Comparison of ENCODE assay signal across 27 cellular contexts in genomic region chr5:55692106-55692417, GRCh38. TPM values are rescaled to one million over a fixed set of nuclear protein-coding genes. Genes with fewer than 3 reads are reported as not detected.
DNase-seq lines count a peak whose midpoint lies in the region; ATAC-seq, FAIRE-seq and TF ChIP-seq lines count a peak whose summit lies in the region.
"Had no signal": no experiment of that assay in that cellular context is flagged by ENCODE, and none has a peak within 500 bp of the region (broad histone marks: within the 10 kb centered on the region; RNA-seq: fewer than 3 reads in every experiment).

No MANE protein-coding gene starts in this region.

- no peak; a peak in 1 of 5 replicates for TF ChIP-seq RAD21 in A549 (conservative IDR thresholded peaks at IDR 0.05 in 1 of 2, IDR thresholded peaks at IDR 0.05 in 1 of 2)
- TF ChIP-seq RAD21 in HepG2 (CRISPR knock-in tag; IDR thresholded peaks at IDR 0.05) = no peak

- CTCF ChIA-PET in A549 (lab: Yijun Ruan, JAX) (interaction anchor here (0.6 to 3.0 kb wide), 56 partner anchors 9 to 659 kb away, joined by 3 to 33 read pairs (median 4); partner anchors contain the start of genes DHX29, MTREX, PLPP1 and SLC38A9), HepG2 (lab: Yijun Ruan, JAX; ENCODE audit: low intra/inter-chr PET ratio, low total read pairs) (interaction anchor here (1.0 to 1.8 kb wide), 5 partner anchors 285 to 520 kb away, joined by 3 to 5 read pairs (median 5); partner anchors contain the start of gene MCIDAS)

- in situ Hi-C loops in HepG2 (cut with HindIII; ENCODE audit: extremely low pct_ligation_motif_present, low pct_unique_long_range_greater_than_20kb) = loop anchor here (5.0 to 10.0 kb wide), 3 partner anchors 285 to 520 kb away; partner anchors contain the start of gene CDC20B

- H3K36me3 ChIP-seq in KMS-11 (ENCODE audit: insufficient read depth) (no peaks in the 10 kb centered on the region), adipocyte (ENCODE audit: control insufficient read depth, insufficient read depth, low read length, severe bottlenecking) (no peaks in the 10 kb centered on the region), HepG2 (replicated peaks in 1 of 2; ENCODE audit: control insufficient read depth in 1 of 2, insufficient read depth in 2 of 2, low read length in 2 of 2) (no peaks in the 10 kb centered on the region)
- H3K36me3 ChIP-seq: pancreas, upper lobe of right lung had no signal

- no peaks in the 10 kb centered on the region for H4K20me1 ChIP-seq in KMS-11 (ENCODE audit: insufficient read depth)
- H4K20me1 ChIP-seq in HepG2 (ENCODE audit: insufficient read depth, low read length) = no peaks in the 10 kb centered on the region

- peak; percentile 13 for FAIRE-seq in A549 (lab: Jason Lieb, UNC)
- no peak for FAIRE-seq in HepG2 (lab: Jason Lieb, UNC)

- intact Hi-C loops in HepG2 (cut with micrococcal nuclease; ENCODE audit: unreplicated experiment) = loop anchor here (1.0 to 5.0 kb wide), 6 partner anchors 145 to 519 kb away; partner anchors contain the start of genes CDC20B and MCIDAS

- no peak for ATAC-seq in A549
- ATAC-seq in HepG2 = no peak
- ATAC-seq in GM19452 (IDR thresholded peaks at IDR 0.05; ENCODE audit: unreplicated experiment) = no peak
- ATAC-seq: stimulated activated memory B cell treated with anti-CD40 and anti-IgM and Interleukin-4, amounts not matched to agents 10 μg/mL and 1 μg/mL and 100 μg/mL, for 72 hours had no signal

- no peaks in the 10 kb centered on the region for H3K79me2 ChIP-seq in KMS-11 (ENCODE audit: insufficient read depth, low read depth)
- H3K79me2 ChIP-seq in HepG2 (ENCODE audit: insufficient read depth, low read length) = no peaks in the 10 kb centered on the region

- POLR2A ChIA-PET in A549 (lab: Yijun Ruan, JAX) = no interaction called here
- POLR2A ChIA-PET in HepG2 (lab: Yijun Ruan, JAX) = interaction anchor here (0.7 to 1.1 kb wide), 2 partner anchors 324 to 384 kb away, joined by 3 read pairs; partner anchors contain the start of gene MTREX

- TSS peak; percentile 25 for BruUV-seq in HepG2 (replicated peaks; lab: Mats Ljungman, UMichigan)

- H3K9me3 ChIP-seq in A549 = no peaks in the 10 kb centered on the region
- H3K9me3 ChIP-seq in adipocyte (ENCODE audit: control insufficient read depth, low read length) = no peaks in the 10 kb centered on the region
- no peaks in the 10 kb centered on the region for H3K9me3 ChIP-seq in HepG2 (ENCODE audit: low read length)
- H3K9me3 ChIP-seq: esophagus muscularis mucosa, heart left ventricle, pancreas, upper lobe of right lung had no signal

- TF ChIP-seq EP300 in A549 (IDR thresholded peaks at IDR 0.05) (no peak), HepG2 (IDR thresholded peaks at IDR 0.05; ENCODE audit: low read depth in 2 of 2, low read length in 2 of 2) (no peak), HepG2 (CRISPR knock-in tag; IDR thresholded peaks at IDR 0.05; ENCODE audit: borderline replicate concordance) (no peak)

- H3K4me2 ChIP-seq in A549 (peak overlapping the region; percentile 34; the same call in 2 of the 3 replicates), KMS-11 (no peak overlapping the region), HepG2 (ENCODE audit: low read depth, low read length) (peak overlapping the region; percentile 58; the same call in 1 of the 2 replicates)

- TF ChIP-seq CTCF in A549 (IDR thresholded peaks at IDR 0.05) (peak; percentile 6; the same call in 2 of the 3 replicates), KMS-11 (conservative IDR thresholded peaks at IDR 0.05; ENCODE audit: low read depth, low read length) (peak; percentile 45), HepG2 (CRISPR knock-in tag; IDR thresholded peaks at IDR 0.05) (no peak)

- TF ChIP-seq POLR2A in A549 (IDR thresholded peaks at IDR 0.05; ENCODE audit: low read length) = no peak
- no peak for TF ChIP-seq POLR2A in HepG2 (IDR thresholded peaks at IDR 0.05; ENCODE audit: insufficient read depth in 1 of 2, low read depth in 2 of 2, low read length in 2 of 2)

- H3K27me3 ChIP-seq in KMS-11 (ENCODE audit: insufficient read depth, low read depth) (no peaks in the 10 kb centered on the region), adipocyte (replicated peaks; ENCODE audit: control insufficient read depth, insufficient read depth, low read length) (no peaks in the 10 kb centered on the region), HepG2 (ENCODE audit: control insufficient read depth in 1 of 2, insufficient read depth in 2 of 2, low read length in 2 of 2) (no peaks in the 10 kb centered on the region; a peak in 1 of 5 replicates)
- H3K27me3 ChIP-seq: esophagus muscularis mucosa, heart left ventricle, pancreas, upper lobe of right lung had no signal

- WGBS in A549 (ENCODE audit: missing lambda C conversion rate) = 39% methylated on average over 2 of the region's 2 CpGs
- 87% methylated on average over 2 of the region's 2 CpGs for WGBS in HepG2 (ENCODE audit: low lambda C conversion rate)

- peaks cover 25% of the 10 kb centered on the region for H3K4me1 ChIP-seq in A549
- peaks cover 10% of the 10 kb centered on the region for H3K4me1 ChIP-seq in KMS-11 (ENCODE audit: low read depth, poor library complexity, severe bottlenecking)
- H3K4me1 ChIP-seq in adipocyte (ENCODE audit: control insufficient read depth, insufficient read depth, low read length) = peaks cover 26% of the 10 kb centered on the region
- H3K4me1 ChIP-seq in HepG2 (ENCODE audit: insufficient read depth, low read length) = peaks cover 32% of the 10 kb centered on the region

- H3K4me3 ChIP-seq in A549 = no peak overlapping the region
- no peak overlapping the region for H3K4me3 ChIP-seq in KMS-11 (IDR thresholded peaks at IDR 0.05; ENCODE audit: insufficient read depth, low read depth, low read length)
- no peak overlapping the region for H3K4me3 ChIP-seq in adipocyte (ENCODE audit: low read length)
- no peak overlapping the region for H3K4me3 ChIP-seq in HepG2 (replicated peaks in 1 of 3; ENCODE audit: insufficient read depth in 1 of 3, low read depth in 2 of 3, low read length in 3 of 3)
- H3K4me3 ChIP-seq: pancreas, skin epidermis, upper lobe of right lung had no signal

- no peak overlapping the region for H3K9ac ChIP-seq in KMS-11
- peak overlapping the region; percentile 89 for H3K9ac ChIP-seq in adipocyte (ENCODE audit: low read length)
- H3K9ac ChIP-seq in HepG2 (ENCODE audit: insufficient read depth, low read depth, low read length) = no peak overlapping the region

- DNase-seq in A549 (ENCODE audit: low read depth in 1 of 2, low spot score in 1 of 2) = no peak
- no peak for DNase-seq in adipocyte (ENCODE audit: low read depth)
- DNase-seq in HepG2 (ENCODE audit: low spot score) = no peak
- DNase-seq in kidney tubule cell (ENCODE audit: low spot score) = no peak
- DNase-seq in occipital lobe (lab: John Stamatoyannopoulos, UW) = no peak
- DNase-seq in NCI-H1436 (lab: John Stamatoyannopoulos, UW) = no peak
- DNase-seq: activated CD4-positive, alpha-beta T cell treated with anti-CD3 and anti-CD28 coated beads for 4 hours; activated gamma-delta T cell; activated naive CD8-positive, alpha-beta T cell treated with anti-CD3 and anti-CD28 coated beads, Interleukin-2, amount 10 ng/mL, durations not matched to agents 7 days and 5 days; activated T-cell treated with anti-CD3 and anti-CD28 coated beads, Interleukin-2, amount 50 U/mL, for 4 hours; heart left ventricle; NCI-H1417 treated with DMSO at 0.1 percent for 48 hours; NCI-H226; pancreas; substantia nigra; T-helper 9 cell; upper lobe of right lung had no signal

- H3K27ac ChIP-seq in A549 (no peak overlapping the region; a peak in 1 of 6 replicates), KMS-11 (no peak overlapping the region), HepG2 (ENCODE audit: extremely low read length, insufficient read depth, low read length) (no peak overlapping the region)
- H3K27ac ChIP-seq: pancreas had no signal

- H2AFZ ChIP-seq in KMS-11 (ENCODE audit: low read depth) (no peak overlapping the region), HepG2 (ENCODE audit: low read length) (no peak overlapping the region)

RNA-seq across cellular contexts. Expression of gene SLC38A9, which starts 20.1 kb away (rescaled TPM):
- polyA plus RNA-seq in A549 (2011; rRNA removed) (37.3 and 43.5 TPM in 2 replicates), A549 (2017; fragmentation: RNase III; extraction: RNeasy Plus Mini Kit Qiagen cat#74134 plus additional on column Dnase treatment) (20.0 to 25.5 TPM (median 22.8 TPM) in 3 replicates), HepG2 (2011; rRNA removed) (19.3 and 20.5 TPM in 2 replicates)
- polyA plus RNA-seq in A549 (2012; cell fraction: cytosol; rRNA removed) = 5.6 and 7.5 TPM in 2 replicates
- polyA plus RNA-seq in A549 (2012; cell fraction: nucleus; rRNA removed) = 8.2 and 9.8 TPM in 2 replicates
- polyA minus RNA-seq in A549 (2011; rRNA and poly(A)+ RNA removed) = 22.0 and 28.7 TPM in 2 replicates
- total RNA-seq in HepG2 (2016; rRNA removed; fragmentation: Illumina TruSeq; extraction: Trizol) (26.0 and 36.0 TPM in 2 replicates), occipital lobe (101 TPM)
- 13.9 and 17.6 TPM in 2 replicates for total RNA-seq in HepG2 (2016; cell fraction: cytosol; rRNA removed; fragmentation: Illumina TruSeq; extraction: Trizol; ENCODE audit: low read depth)
- total RNA-seq in HepG2 (2016; cell fraction: insoluble cytoplasmic fraction; rRNA removed; fragmentation: Illumina TruSeq; extraction: Trizol) = 28.1 and 33.1 TPM in 2 replicates
- 10.4 and 15.5 TPM in 2 replicates for total RNA-seq in HepG2 (2016; cell fraction: membrane; rRNA removed; fragmentation: Illumina TruSeq; extraction: Trizol)
- 43.6 and 44.6 TPM in 2 replicates for total RNA-seq in HepG2 (2016; cell fraction: nucleus; rRNA removed; fragmentation: Illumina TruSeq; extraction: Trizol)
- 6.9 and 14.9 TPM in 2 replicates for polyA plus RNA-seq in HepG2 (2011; cell fraction: cytosol; rRNA removed)
- 9.3 and 11.2 TPM in 2 replicates for polyA plus RNA-seq in HepG2 (2011; cell fraction: nucleus; rRNA removed)
- polyA plus RNA-seq in HepG2 (2012) = 14.0 and 18.5 TPM in 2 replicates
- 2.2 TPM in 2 replicates for polyA plus RNA-seq in HepG2 (2016; cell fraction: cytosol; fragmentation: Illumina TruSeq; extraction: Trizol; ENCODE audit: low read depth)
- 14.8 and 15.5 TPM in 2 replicates for polyA plus RNA-seq in HepG2 (2016; cell fraction: insoluble cytoplasmic fraction; fragmentation: Illumina TruSeq; extraction: Trizol; ENCODE audit: low read depth)
- polyA plus RNA-seq in HepG2 (2016; cell fraction: membrane; fragmentation: Illumina TruSeq; extraction: Trizol; ENCODE audit: low read depth) = 3.5 and 5.0 TPM in 2 replicates
- 27.3 and 35.5 TPM in 2 replicates for polyA plus RNA-seq in HepG2 (2016; cell fraction: nucleus; fragmentation: Illumina TruSeq; extraction: Trizol; ENCODE audit: insufficient read depth, low read depth)
- 17.2 and 38.1 TPM in 2 replicates for polyA minus RNA-seq in HepG2 (2011; rRNA and poly(A)+ RNA removed; ENCODE audit: low replicate concordance)
- polyA minus RNA-seq in HepG2 (2011; cell fraction: cytosol; rRNA and poly(A)+ RNA removed) = 11.3 and 15.0 TPM in 2 replicates
- 60.4 and 66.8 TPM in 2 replicates for polyA minus RNA-seq in HepG2 (2011; cell fraction: nucleus; rRNA and poly(A)+ RNA removed)

RNA-seq across cellular contexts. Expression of gene DDX4, which starts 45.8 kb away (rescaled TPM):
- 0.09 TPM in 2 replicates for polyA plus RNA-seq in A549 (2011; rRNA removed)
- polyA plus RNA-seq in A549 (2012; cell fraction: cytosol; rRNA removed) = not detected in 2 replicates
- 0.02 TPM in 1 of 2 replicates, not detected in the other for polyA plus RNA-seq in A549 (2012; cell fraction: nucleus; rRNA removed)
- 0.08 TPM in 1 of 3 replicates, not detected in the others for polyA plus RNA-seq in A549 (2017; fragmentation: RNase III; extraction: RNeasy Plus Mini Kit Qiagen cat#74134 plus additional on column Dnase treatment)
- not detected in 2 replicates for polyA minus RNA-seq in A549 (2011; rRNA and poly(A)+ RNA removed)
- total RNA-seq in HepG2 (2016; rRNA removed; fragmentation: Illumina TruSeq; extraction: Trizol) = not detected in 2 replicates
- not detected in 2 replicates for total RNA-seq in HepG2 (2016; cell fraction: cytosol; rRNA removed; fragmentation: Illumina TruSeq; extraction: Trizol; ENCODE audit: low read depth)
- total RNA-seq in HepG2 (2016; cell fraction: insoluble cytoplasmic fraction; rRNA removed; fragmentation: Illumina TruSeq; extraction: Trizol) = not detected in 2 replicates
- not detected in 2 replicates for total RNA-seq in HepG2 (2016; cell fraction: membrane; rRNA removed; fragmentation: Illumina TruSeq; extraction: Trizol)
- not detected in 2 replicates for total RNA-seq in HepG2 (2016; cell fraction: nucleus; rRNA removed; fragmentation: Illumina TruSeq; extraction: Trizol)
- polyA plus RNA-seq in HepG2 (2011; rRNA removed) = 0.05 TPM in 1 of 2 replicates, not detected in the other
- polyA plus RNA-seq in HepG2 (2011; cell fraction: cytosol; rRNA removed) = not detected in 2 replicates
- not detected in 2 replicates for polyA plus RNA-seq in HepG2 (2011; cell fraction: nucleus; rRNA removed)
- not detected in 2 replicates for polyA plus RNA-seq in HepG2 (2012)
- not detected in 2 replicates for polyA plus RNA-seq in HepG2 (2016; cell fraction: cytosol; fragmentation: Illumina TruSeq; extraction: Trizol; ENCODE audit: low read depth)
- not detected in 2 replicates for polyA plus RNA-seq in HepG2 (2016; cell fraction: insoluble cytoplasmic fraction; fragmentation: Illumina TruSeq; extraction: Trizol; ENCODE audit: low read depth)
- not detected in 2 replicates for polyA plus RNA-seq in HepG2 (2016; cell fraction: membrane; fragmentation: Illumina TruSeq; extraction: Trizol; ENCODE audit: low read depth)
- not detected in 2 replicates for polyA plus RNA-seq in HepG2 (2016; cell fraction: nucleus; fragmentation: Illumina TruSeq; extraction: Trizol; ENCODE audit: insufficient read depth, low read depth)
- polyA minus RNA-seq in HepG2 (2011; rRNA and poly(A)+ RNA removed; ENCODE audit: low replicate concordance) = not detected in 2 replicates
- polyA minus RNA-seq in HepG2 (2011; cell fraction: cytosol; rRNA and poly(A)+ RNA removed) = not detected in 2 replicates
- not detected in 2 replicates for polyA minus RNA-seq in HepG2 (2011; cell fraction: nucleus; rRNA and poly(A)+ RNA removed)
- total RNA-seq in occipital lobe = not detected
- total RNA-seq: cardiac septum, esophagus muscularis mucosa, H7, heart left ventricle, kidney epithelial cell, lung microvascular endothelial cell, mucosa of gallbladder, upper lobe of right lung had no signal
- polyA plus RNA-seq: heart left ventricle had no signal

Comparison
In these comparisons a context has a peak if more than half of its experiments do, and no peak if none do; other contexts are left out.
1. Of the 38 proteins assayed by ChIP-seq in both HepG2 and A549: peak only in HepG2: none; only in A549: CTCF; in both: none; in neither: 37.